1 cellular context compared by ENCODE assay signal in the genomic region with DNA sequence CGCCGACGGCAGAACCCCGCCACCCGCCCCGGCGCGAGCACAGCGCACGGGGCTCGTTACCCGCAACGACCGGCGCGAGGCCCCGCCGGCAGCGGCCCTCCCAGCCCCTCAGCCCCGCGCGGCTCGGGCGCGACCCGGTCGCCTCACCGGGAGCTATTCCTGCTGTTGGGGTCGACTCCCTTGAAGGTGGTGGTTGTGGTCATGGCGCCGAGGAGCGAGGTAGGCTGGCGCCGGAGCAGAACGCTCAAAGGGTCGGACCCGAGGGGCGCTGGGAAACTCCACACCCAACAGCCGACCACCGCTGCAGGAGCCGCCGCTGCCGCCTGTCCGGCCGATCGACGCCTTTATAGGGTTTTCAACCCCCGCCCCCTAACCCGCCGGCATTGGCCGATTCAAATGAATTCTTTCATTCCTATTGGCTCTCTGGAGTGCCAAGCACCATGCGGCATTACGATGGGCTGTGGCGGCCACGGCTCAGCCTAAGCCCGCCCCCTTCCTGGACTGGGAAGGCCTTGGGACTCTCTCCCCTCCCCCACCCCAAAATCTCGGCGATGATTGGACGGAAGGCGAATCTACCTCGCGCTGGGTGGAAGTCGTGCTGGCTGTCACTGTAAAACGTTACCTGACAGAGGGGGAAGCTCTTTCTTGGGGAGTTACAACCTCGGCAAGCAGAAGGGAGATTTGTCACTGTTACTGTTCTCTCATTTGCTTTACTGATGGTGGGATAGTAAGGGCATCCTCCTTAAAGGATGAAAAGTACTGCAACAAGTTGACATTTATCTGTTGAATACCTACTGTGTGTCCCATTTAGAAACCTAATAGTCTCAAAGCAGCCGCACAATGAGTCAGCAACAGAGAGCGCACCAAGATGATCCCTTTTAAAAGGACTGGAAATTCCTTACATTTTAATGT.
TF ChIP-seq lines count a peak whose summit lies in the region.

A gene with protein sequence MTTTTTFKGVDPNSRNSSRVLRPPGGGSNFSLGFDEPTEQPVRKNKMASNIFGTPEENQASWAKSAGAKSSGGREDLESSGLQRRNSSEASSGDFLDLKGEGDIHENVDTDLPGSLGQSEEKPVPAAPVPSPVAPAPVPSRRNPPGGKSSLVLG (minus strand): TSS at position 318 of the 912 bp plus-strand sequence. CDS start 115 bp downstream, at position 203.

TF ChIP-seq in WTC11, 78 proteins besides CTCF, POLR2A, EP300 and RAD21 (continued from another document and continues in another):
- TF ChIP-seq, protein P1, sequence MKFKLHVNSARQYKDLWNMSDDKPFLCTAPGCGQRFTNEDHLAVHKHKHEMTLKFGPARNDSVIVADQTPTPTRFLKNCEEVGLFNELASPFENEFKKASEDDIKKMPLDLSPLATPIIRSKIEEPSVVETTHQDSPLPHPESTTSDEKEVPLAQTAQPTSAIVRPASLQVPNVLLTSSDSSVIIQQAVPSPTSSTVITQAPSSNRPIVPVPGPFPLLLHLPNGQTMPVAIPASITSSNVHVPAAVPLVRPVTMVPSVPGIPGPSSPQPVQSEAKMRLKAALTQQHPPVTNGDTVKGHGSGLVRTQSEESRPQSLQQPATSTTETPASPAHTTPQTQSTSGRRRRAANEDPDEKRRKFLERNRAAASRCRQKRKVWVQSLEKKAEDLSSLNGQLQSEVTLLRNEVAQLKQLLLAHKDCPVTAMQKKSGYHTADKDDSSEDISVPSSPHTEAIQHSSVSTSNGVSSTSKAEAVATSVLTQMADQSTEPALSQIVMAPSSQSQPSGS (CRISPR knock-in tag; IDR thresholded peaks at IDR 0.05; ENCODE audit: borderline replicate concordance, low read depth): no peak
- TF ChIP-seq SMAD3 (CRISPR knock-in tag; IDR thresholded peaks at IDR 0.05; ENCODE audit: borderline replicate concordance) (no peak), TEAD1 (CRISPR knock-in tag; IDR thresholded peaks at IDR 0.05) (peak; percentile 70), KAT7 (CRISPR knock-in tag; IDR thresholded peaks at IDR 0.05; ENCODE audit: borderline replicate concordance) (peak; percentile 66; the same call in 1 of the 2 replicates), ELF4 (CRISPR knock-in tag; IDR thresholded peaks at IDR 0.05; ENCODE audit: low read depth) (no peak; the same call in 1 of the 2 replicates), OVOL2 (CRISPR knock-in tag; IDR thresholded peaks at IDR 0.05; ENCODE audit: borderline replicate concordance) (no peak), EMX1 (CRISPR knock-in tag; IDR thresholded peaks at IDR 0.05) (peak; percentile 61; the same call in 1 of the 2 replicates), USF2 (CRISPR knock-in tag; IDR thresholded peaks at IDR 0.05) (no peak), ZNF425 (CRISPR knock-in tag; conservative IDR thresholded peaks at IDR 0.05) (no peak), CREB1 (CRISPR knock-in tag; IDR thresholded peaks at IDR 0.05) (no peak), GTF2I (CRISPR knock-in tag; conservative IDR thresholded peaks at IDR 0.05) (no peak), MYBL2 (CRISPR knock-in tag; IDR thresholded peaks at IDR 0.05) (peak; percentile 98), FOXJ3 (CRISPR knock-in tag; IDR thresholded peaks at IDR 0.05; ENCODE audit: borderline replicate concordance) (no peak), NFE2L1 (CRISPR knock-in tag; IDR thresholded peaks at IDR 0.05) (0 out of 2 replicates have a peak, but pooled peaks have one; percentile 38), E2F5 (CRISPR knock-in tag; IDR thresholded peaks at IDR 0.05) (0 out of 2 replicates have a peak, but pooled peaks have one; percentile 57), E2F1 (CRISPR knock-in tag; IDR thresholded peaks at IDR 0.05) (no peak), ZNF263 (CRISPR knock-in tag; IDR thresholded peaks at IDR 0.05; ENCODE audit: low read depth) (no peak), ZNF138 (CRISPR knock-in tag; conservative IDR thresholded peaks at IDR 0.05) (no peak), GRHL2 (CRISPR knock-in tag; IDR thresholded peaks at IDR 0.05; ENCODE audit: insufficient replicate concordance, severe bottlenecking) (no peak), ZNF532 (CRISPR knock-in tag; IDR thresholded peaks at IDR 0.05; ENCODE audit: borderline replicate concordance) (no peak), FOXP1 (CRISPR knock-in tag; IDR thresholded peaks at IDR 0.05; ENCODE audit: borderline replicate concordance) (peak; percentile 65), SP1 (CRISPR knock-in tag; conservative IDR thresholded peaks at IDR 0.05) (peak; percentile 81), STAT6 (CRISPR knock-in tag; conservative IDR thresholded peaks at IDR 0.05; ENCODE audit: low read depth) (no peak), ZNF671 (CRISPR knock-in tag; IDR thresholded peaks at IDR 0.05) (no peak; the same call in 1 of the 2 replicates), NFYB (CRISPR knock-in tag; conservative IDR thresholded peaks at IDR 0.05; ENCODE audit: low read depth) (peak; percentile 89)
- TF ChIP-seq, protein P2, sequence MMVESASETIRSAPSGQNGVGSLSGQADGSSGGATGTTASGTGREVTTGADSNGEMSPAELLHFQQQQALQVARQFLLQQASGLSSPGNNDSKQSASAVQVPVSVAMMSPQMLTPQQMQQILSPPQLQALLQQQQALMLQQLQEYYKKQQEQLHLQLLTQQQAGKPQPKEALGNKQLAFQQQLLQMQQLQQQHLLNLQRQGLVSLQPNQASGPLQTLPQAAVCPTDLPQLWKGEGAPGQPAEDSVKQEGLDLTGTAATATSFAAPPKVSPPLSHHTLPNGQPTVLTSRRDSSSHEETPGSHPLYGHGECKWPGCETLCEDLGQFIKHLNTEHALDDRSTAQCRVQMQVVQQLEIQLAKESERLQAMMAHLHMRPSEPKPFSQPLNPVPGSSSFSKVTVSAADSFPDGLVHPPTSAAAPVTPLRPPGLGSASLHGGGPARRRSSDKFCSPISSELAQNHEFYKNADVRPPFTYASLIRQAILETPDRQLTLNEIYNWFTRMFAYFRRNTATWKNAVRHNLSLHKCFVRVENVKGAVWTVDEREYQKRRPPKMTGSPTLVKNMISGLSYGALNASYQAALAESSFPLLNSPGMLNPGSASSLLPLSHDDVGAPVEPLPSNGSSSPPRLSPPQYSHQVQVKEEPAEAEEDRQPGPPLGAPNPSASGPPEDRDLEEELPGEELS (CRISPR knock-in tag; IDR thresholded peaks at IDR 0.05): 0 out of 2 replicates have a peak, but pooled peaks have one; percentile 44
- TF ChIP-seq, protein P3, sequence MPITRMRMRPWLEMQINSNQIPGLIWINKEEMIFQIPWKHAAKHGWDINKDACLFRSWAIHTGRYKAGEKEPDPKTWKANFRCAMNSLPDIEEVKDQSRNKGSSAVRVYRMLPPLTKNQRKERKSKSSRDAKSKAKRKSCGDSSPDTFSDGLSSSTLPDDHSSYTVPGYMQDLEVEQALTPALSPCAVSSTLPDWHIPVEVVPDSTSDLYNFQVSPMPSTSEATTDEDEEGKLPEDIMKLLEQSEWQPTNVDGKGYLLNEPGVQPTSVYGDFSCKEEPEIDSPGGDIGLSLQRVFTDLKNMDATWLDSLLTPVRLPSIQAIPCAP (CRISPR knock-in tag; IDR thresholded peaks at IDR 0.05): peak; percentile 60; the same call in 1 of the 2 replicates
- TF ChIP-seq, protein P4, sequence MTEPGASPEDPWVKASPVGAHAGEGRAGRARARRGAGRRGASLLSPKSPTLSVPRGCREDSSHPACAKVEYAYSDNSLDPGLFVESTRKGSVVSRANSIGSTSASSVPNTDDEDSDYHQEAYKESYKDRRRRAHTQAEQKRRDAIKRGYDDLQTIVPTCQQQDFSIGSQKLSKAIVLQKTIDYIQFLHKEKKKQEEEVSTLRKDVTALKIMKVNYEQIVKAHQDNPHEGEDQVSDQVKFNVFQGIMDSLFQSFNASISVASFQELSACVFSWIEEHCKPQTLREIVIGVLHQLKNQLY (CRISPR knock-in tag; IDR thresholded peaks at IDR 0.05): 0 out of 2 replicates have a peak, but pooled peaks have one; percentile 37
- TF ChIP-seq, protein P5, sequence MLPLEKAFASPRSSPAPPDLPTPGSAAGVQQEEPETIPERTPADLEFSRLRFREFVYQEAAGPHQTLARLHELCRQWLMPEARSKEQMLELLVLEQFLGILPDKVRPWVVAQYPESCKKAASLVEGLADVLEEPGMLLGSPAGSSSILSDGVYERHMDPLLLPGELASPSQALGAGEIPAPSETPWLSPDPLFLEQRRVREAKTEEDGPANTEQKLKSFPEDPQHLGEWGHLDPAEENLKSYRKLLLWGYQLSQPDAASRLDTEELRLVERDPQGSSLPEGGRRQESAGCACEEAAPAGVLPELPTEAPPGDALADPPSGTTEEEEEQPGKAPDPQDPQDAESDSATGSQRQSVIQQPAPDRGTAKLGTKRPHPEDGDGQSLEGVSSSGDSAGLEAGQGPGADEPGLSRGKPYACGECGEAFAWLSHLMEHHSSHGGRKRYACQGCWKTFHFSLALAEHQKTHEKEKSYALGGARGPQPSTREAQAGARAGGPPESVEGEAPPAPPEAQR (CRISPR knock-in tag; IDR thresholded peaks at IDR 0.05): no peak
